Comparison of ENCODE assay signal across 24 cellular contexts in genomic region chr15:50189630-50190029, GRCh38. TPM values are rescaled to one million over a fixed set of nuclear protein-coding genes. Genes with fewer than 3 reads are reported as not detected.
DNase-seq lines count a peak whose midpoint lies in the region; ATAC-seq, FAIRE-seq and TF ChIP-seq lines count a peak whose summit lies in the region.
"Had no signal": no experiment of that assay in that cellular context is flagged by ENCODE, and none has a peak within 500 bp of the region (broad histone marks: within the 10 kb centered on the region; RNA-seq: fewer than 3 reads in every experiment).

No MANE protein-coding gene starts in this region.

- in situ Hi-C loops in K562 (cut with MboI): no loop called here

- no peak for FAIRE-seq in K562 (lab: Jason Lieb, UNC)

- H3K27ac ChIP-seq in K562 (ENCODE audit: extremely low read depth, low read depth, low read length) (no peak overlapping the region), right cardiac atrium (ENCODE audit: low read length) (no peak overlapping the region)
- H3K27ac ChIP-seq: 22Rv1, dorsolateral prefrontal cortex, sigmoid colon, stomach had no signal

- H3K27me3 ChIP-seq in K562 (ENCODE audit: control insufficient read depth in 2 of 2, insufficient read depth in 2 of 2, low read length in 2 of 2) (no peaks in the 10 kb centered on the region), right cardiac atrium (ENCODE audit: control insufficient read depth, insufficient read depth) (peaks cover 2% of the 10 kb centered on the region)
- H3K27me3 ChIP-seq: stomach, transverse colon had no signal

- no peak overlapping the region for H3K9ac ChIP-seq in K562 (ENCODE audit: insufficient read depth in 1 of 2, low read depth in 2 of 2, low read length in 2 of 2)

- DNase-seq in SIG-M5 (lab: John Stamatoyannopoulos, UW) (peak; percentile 2), SIG-M5 treated with dmso at 0.1 percent for 504 hours (lab: John Stamatoyannopoulos, UW; ENCODE audit: unreplicated experiment) (no peak), NOMO-1 treated with dmso at 0.1 percent for 144 hours (lab: John Stamatoyannopoulos, UW; ENCODE audit: unreplicated experiment) (peak; percentile 27), K562 (ENCODE audit: extremely low read depth in 1 of 4, low spot score in 3 of 4) (peak in 2 of 4 experiments; percentile 20 to 40), right cardiac atrium (no peak), DMS79 treated with DMSO at 0.1 percent for 48 hours (lab: John Stamatoyannopoulos, UW) (no peak), middle frontal gyrus (ENCODE audit: extremely low spot score, low spot score) (no peak), NCI-H1694 treated with DMSO at 0.1 percent for 48 hours (lab: John Stamatoyannopoulos, UW) (no peak)
- DNase-seq: activated B cell treated with CpG ODN at 0.5 μM for 24 hours; activated gamma-delta T cell; activated naive CD8-positive, alpha-beta T cell treated with anti-CD3 and anti-CD28 coated beads, Interleukin-2, amount 50 U/mL, for 24 hours; CD8-positive, alpha-beta memory T cell; dorsolateral prefrontal cortex; GOT3; NCI-H1417 treated with DMSO at 0.1 percent for 48 hours; NCI-H2171; NCI-H524 treated with DMSO at 0.1 percent for 48 hours; sigmoid colon; stimulated activated CD4-positive, alpha-beta T cell treated with anti-CD3 and anti-CD28 coated beads, Interleukin-15, amount 100 ng/mL, for 24 hours; stomach; transverse colon had no signal

- no peaks in the 10 kb centered on the region for H3K9me3 ChIP-seq in K562 (replicated peaks; ENCODE audit: control insufficient read depth, insufficient read depth, low read depth, low read length)
- no peaks in the 10 kb centered on the region for H3K9me3 ChIP-seq in right cardiac atrium (ENCODE audit: control insufficient read depth, low read length)
- H3K9me3 ChIP-seq: sigmoid colon, stomach, transverse colon had no signal

- TF ChIP-seq POLR2A in K562 (conservative IDR thresholded peaks at IDR 0.05): no peak

- H4K20me1 ChIP-seq in K562 (replicated peaks; ENCODE audit: control insufficient read depth, insufficient read depth, low read length): no peaks in the 10 kb centered on the region

- TF ChIP-seq CTCF in K562 (IDR thresholded peaks at IDR 0.05 in 2 of 3, conservative IDR thresholded peaks at IDR 0.05 in 1 of 3; ENCODE audit: insufficient read depth in 2 of 3, low read depth in 1 of 3, low read length in 3 of 3): no peak

- CTCF ChIA-PET in K562 (lab: Yijun Ruan, JAX; ENCODE audit: low intra/inter-chr PET ratio): no interaction called here

- no peaks in the 10 kb centered on the region for H3K9me1 ChIP-seq in K562 (ENCODE audit: control insufficient read depth, insufficient read depth, low read length)

- intact Hi-C loops in K562 (cut with micrococcal nuclease) (no loop called here), right cardiac atrium (cut with DNase I) (no loop called here)

- no TSS peak for BruUV-seq in K562 (replicated peaks; lab: Mats Ljungman, UMichigan)

- H3K4me2 ChIP-seq in K562 (ENCODE audit: insufficient read depth, low read length): no peak overlapping the region

- TF ChIP-seq EP300 in K562 (IDR thresholded peaks at IDR 0.05; ENCODE audit: low read length): peak; percentile 36

- H3K36me3 ChIP-seq in K562 (ENCODE audit: control insufficient read depth, insufficient read depth, low read length): peaks cover 3% of the 10 kb centered on the region; the same call in 2 of the 3 replicates
- H3K36me3 ChIP-seq: sigmoid colon, stomach, transverse colon had no signal

- H3K4me3 ChIP-seq in K562: no peak overlapping the region
- H3K4me3 ChIP-seq in right cardiac atrium (ENCODE audit: low read length): no peak overlapping the region
- H3K4me3 ChIP-seq: dorsolateral prefrontal cortex, lung, sigmoid colon, stomach, transverse colon had no signal

- peaks cover 8% of the 10 kb centered on the region; the same call in 1 of the 3 replicates for H3K79me2 ChIP-seq in K562 (ENCODE audit: control insufficient read depth, insufficient read depth, low read length)

- peak; percentile 61; the same call in 2 of the 3 replicates for ATAC-seq in K562
- ATAC-seq in right cardiac atrium: no peak
- ATAC-seq: activated naive CD8-positive, alpha-beta T cell treated with anti-CD3 and anti-CD28 coated beads, Interleukin-2, amount 50 U/mL, for 24 hours; SK-N-SH treated with all-trans-retinoic acid at 6 μM for 48 hours had no signal

- no peak overlapping the region for H2AFZ ChIP-seq in K562 (ENCODE audit: low read depth, low read length)

- POLR2A ChIA-PET in K562 (lab: Yijun Ruan, JAX): interaction anchor here (0.9 to 1.7 kb wide), 3 partner anchors 9 to 70 kb away, joined by 3 to 6 read pairs (median 5); no protein-coding TSS in a partner anchor

- H3K4me1 ChIP-seq in K562 (replicated peaks in 1 of 2; ENCODE audit: control insufficient read depth in 2 of 2, insufficient read depth in 2 of 2, low read length in 2 of 2): peaks cover 3 to 16% of the 10 kb centered on the region in 2 experiments; a peak in 4 of 5 replicates
- no peaks in the 10 kb centered on the region for H3K4me1 ChIP-seq in right cardiac atrium (ENCODE audit: control insufficient read depth, insufficient read depth, low read length)
- H3K4me1 ChIP-seq: sigmoid colon, stomach had no signal

- TF ChIP-seq RAD21 in K562 (CRISPR knock-in tag; conservative IDR thresholded peaks at IDR 0.05 in 1 of 2, IDR thresholded peaks at IDR 0.05 in 1 of 2): no peak

TF ChIP-seq in K562, 482 proteins besides CTCF, POLR2A, EP300 and RAD21 (continues in another document):
- TF ChIP-seq ARID1B (IDR thresholded peaks at IDR 0.05) (peak; percentile 78), SMARCE1 (IDR thresholded peaks at IDR 0.05) (peak; percentile 26; the same call in 1 of the 2 replicates), CREM (IDR thresholded peaks at IDR 0.05; ENCODE audit: low read depth) (0 out of 2 replicates have a peak, but pooled peaks have one; percentile 15), RCOR1 (IDR thresholded peaks at IDR 0.05; ENCODE audit: borderline replicate concordance in 1 of 2, low read depth in 2 of 2, low read length in 2 of 2) (peak in 1 of 2 experiments; percentile 28; a peak in 1 of 4 replicates), MTA2 (IDR thresholded peaks at IDR 0.05; ENCODE audit: low read depth) (peak; percentile 43; the same call in 1 of the 2 replicates), HDAC3 (IDR thresholded peaks at IDR 0.05; ENCODE audit: borderline replicate concordance, partially characterized antibody) (peak; percentile 52), TAL1 (IDR thresholded peaks at IDR 0.05) (peak; percentile 73), PML (IDR thresholded peaks at IDR 0.05; ENCODE audit: low read length) (peak; percentile 41; the same call in 1 of the 2 replicates), CBFA2T3 (IDR thresholded peaks at IDR 0.05) (peak; percentile 73; the same call in 1 of the 2 replicates), CBFA2T2 (conservative IDR thresholded peaks at IDR 0.05) (peak; percentile 39; the same call in 1 of the 2 replicates), TCF3 (CRISPR knock-in tag; IDR thresholded peaks at IDR 0.05) (peak; percentile 78), MIER1 (IDR thresholded peaks at IDR 0.05; ENCODE audit: low read depth) (no peak), TEAD4 (IDR thresholded peaks at IDR 0.05; ENCODE audit: low read length) (peak; percentile 76; the same call in 1 of the 2 replicates), TEAD4 (CRISPR knock-in tag; IDR thresholded peaks at IDR 0.05; ENCODE audit: borderline replicate concordance) (no peak), RFX5 (IDR thresholded peaks at IDR 0.05; ENCODE audit: low read depth, low read length) (0 out of 2 replicates have a peak, but pooled peaks have one; percentile 26), NCOR1 (IDR thresholded peaks at IDR 0.05) (peak; percentile 55), SMARCA4 (IDR thresholded peaks at IDR 0.05) (peak; percentile 67)
- TF ChIP-seq, protein P1, sequence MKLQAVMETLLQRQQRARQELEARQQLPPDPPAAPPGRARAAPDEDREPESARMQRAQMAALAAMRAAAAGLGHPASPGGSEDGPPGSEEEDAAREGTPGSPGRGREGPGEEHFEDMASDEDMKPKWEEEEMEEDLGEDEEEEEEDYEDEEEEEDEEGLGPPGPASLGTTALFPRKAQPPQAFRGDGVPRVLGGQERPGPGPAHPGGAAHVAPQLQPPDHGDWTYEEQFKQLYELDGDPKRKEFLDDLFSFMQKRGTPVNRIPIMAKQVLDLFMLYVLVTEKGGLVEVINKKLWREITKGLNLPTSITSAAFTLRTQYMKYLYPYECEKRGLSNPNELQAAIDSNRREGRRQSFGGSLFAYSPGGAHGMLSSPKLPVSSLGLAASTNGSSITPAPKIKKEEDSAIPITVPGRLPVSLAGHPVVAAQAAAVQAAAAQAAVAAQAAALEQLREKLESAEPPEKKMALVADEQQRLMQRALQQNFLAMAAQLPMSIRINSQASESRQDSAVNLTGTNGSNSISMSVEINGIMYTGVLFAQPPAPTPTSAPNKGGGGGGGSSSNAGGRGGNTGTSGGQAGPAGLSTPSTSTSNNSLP (IDR thresholded peaks at IDR 0.05; ENCODE audit: borderline replicate concordance, low read depth, low read length): peak; percentile 41; the same call in 1 of the 2 replicates

RNA-seq across cellular contexts. Expression of gene SLC27A2, which starts 7.6 kb away (rescaled TPM):
- 18.7 and 19.9 TPM in 2 replicates for total RNA-seq in K562 (2011; cell fraction: chromatin; rRNA removed; ENCODE audit: low replicate concordance)
- 25.3 and 28.2 TPM in 2 replicates for total RNA-seq in K562 (2011; cell fraction: nucleolus; rRNA removed)
- 18.4 and 21.5 TPM in 2 replicates for total RNA-seq in K562 (2011; cell fraction: nucleoplasm; rRNA removed)
- total RNA-seq in K562 (2014; rRNA removed): 28.0 and 29.3 TPM in 2 replicates
- 22.7 and 25.0 TPM in 2 replicates for total RNA-seq in K562 (2014; rRNA removed; fragmentation: Illumina TruSeq; extraction: Trizol)
- 33.1 and 38.0 TPM in 2 replicates for total RNA-seq in K562 (2015; rRNA removed; fragmentation: Illumina TruSeq; extraction: Trizol)
- total RNA-seq in K562 (2021): 20.9 and 24.4 TPM in 2 replicates
- polyA plus RNA-seq in K562 (2011; rRNA removed): 17.5 and 17.8 TPM in 2 replicates
- 12.9 and 18.4 TPM in 2 replicates for polyA plus RNA-seq in K562 (2011; cell fraction: cytosol; rRNA removed)
- 8.3 and 8.7 TPM in 2 replicates for polyA plus RNA-seq in K562 (2011; cell fraction: nucleus; rRNA removed)
- 20.3 and 44.3 TPM in 2 replicates for polyA plus RNA-seq in K562 (2012)
- 18.8 and 24.2 TPM in 2 replicates for polyA plus RNA-seq in K562 (2014; fragmentation: Illumina TruSeq; extraction: Trizol)
- 1 to 10 TPM; 4.9 to 6.8 TPM for polyA plus RNA-seq in K562 (2014; fragmentation: Nextera tagmentation; extraction: Ambion mirVana)
- 16.6 and 27.7 TPM in 2 replicates for polyA plus RNA-seq in K562 (2014; rRNA removed)
- polyA minus RNA-seq in K562 (2011; rRNA and poly(A)+ RNA removed): 27.3 and 31.1 TPM in 2 replicates
- polyA minus RNA-seq in K562 (2011; cell fraction: cytosol; rRNA and poly(A)+ RNA removed): 15.9 and 19.0 TPM in 2 replicates
- polyA minus RNA-seq in K562 (2011; cell fraction: nucleus; rRNA and poly(A)+ RNA removed): 11.8 and 13.1 TPM in 2 replicates
- total RNA-seq in right cardiac atrium: under 1 TPM in 1 of 4 donors, not detected in 3; 0.11 TPM
- 0.14 TPM for polyA plus RNA-seq in right cardiac atrium

Comparison
In these comparisons a context has a peak if more than half of its experiments do, and no peak if none do; other contexts are left out.
1. DNase-seq: peak in SIG-M5 (single experiment) and NOMO-1 treated with dmso at 0.1 percent for 144 hours (single experiment); none in SIG-M5 treated with dmso at 0.1 percent for 504 hours (single experiment), right cardiac atrium (0 of 3), DMS79 treated with DMSO at 0.1 percent for 48 hours (single experiment), middle frontal gyrus (single experiment) and NCI-H1694 treated with DMSO at 0.1 percent for 48 hours (single experiment).
2. RNA of gene SLC27A2, which starts 7.6 kb away (total RNA-seq): 18.4 to 38.0 TPM in K562; 0.11 TPM in right cardiac atrium; every median in the first group is over 10 times any median in the second.